19 cellular contexts compared by ENCODE assay signal in the genomic region with DNA sequence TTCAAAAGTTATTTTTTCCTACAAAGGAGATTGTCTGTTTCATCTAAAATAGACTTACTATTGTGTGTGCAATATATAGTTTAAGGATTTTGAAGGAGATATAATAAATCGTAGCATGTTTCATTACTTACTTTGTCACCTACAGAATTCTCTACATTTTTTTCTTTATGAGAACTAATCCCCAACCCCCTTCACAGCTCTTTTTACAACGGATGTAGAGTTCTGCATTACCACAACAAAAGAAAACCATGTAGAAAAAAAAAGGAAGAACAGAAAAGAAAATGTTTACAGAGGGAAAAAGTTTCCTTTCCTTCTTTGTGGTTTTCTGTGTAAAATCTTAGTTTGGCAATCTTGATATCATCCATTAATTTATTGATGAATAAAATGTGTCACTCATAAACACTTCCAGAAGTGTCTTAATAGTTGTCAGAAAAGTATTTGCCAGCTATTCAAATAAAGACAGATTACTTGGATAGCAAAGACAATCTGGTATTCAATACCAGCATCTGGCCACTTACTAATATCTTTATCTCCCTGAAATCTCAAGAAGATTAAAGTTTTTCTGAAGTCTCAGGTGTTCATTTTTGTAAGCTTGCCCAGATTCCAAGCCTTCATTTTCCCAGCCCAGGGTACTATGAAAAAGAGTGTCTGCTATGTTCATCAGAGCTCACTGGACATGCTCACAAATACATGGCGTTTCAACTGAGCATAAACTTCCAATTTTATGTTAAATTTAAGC.
DNase-seq lines count a peak whose midpoint lies in the region; ATAC-seq, FAIRE-seq and TF ChIP-seq lines count a peak whose summit lies in the region.
"Had no signal": no experiment of that assay in that cellular context is flagged by ENCODE, and none has a peak within 500 bp of the region (broad histone marks: within the 10 kb centered on the region; RNA-seq: fewer than 3 reads in every experiment).

No MANE protein-coding gene starts in this region.

- no peaks in the 10 kb centered on the region for H3K79me2 ChIP-seq in H9 (ENCODE audit: insufficient read depth, low read length)
- no peaks in the 10 kb centered on the region for H3K79me2 ChIP-seq in endothelial cell of umbilical vein (ENCODE audit: control insufficient read depth, insufficient read depth, low read length)

- peaks cover 0 to 9% (median 0%) of the 10 kb centered on the region in 3 experiments; a peak in 1 of 7 replicates for H3K36me3 Mint-ChIP-seq in H9 (ENCODE audit: insufficient read depth in 1 of 3, low read depth in 3 of 3)
- H3K36me3 Mint-ChIP-seq: CD8-positive, alpha-beta T cell had no signal

- peak overlapping the region in 1 of 2 experiments; percentile 33; a peak in 3 of 5 replicates for H3K4me3 Mint-ChIP-seq in H9
- H3K4me3 Mint-ChIP-seq: CD8-positive, alpha-beta T cell had no signal

- H3K4me3 ChIP-seq in endothelial cell of umbilical vein (replicated peaks in 1 of 3; ENCODE audit: insufficient read depth in 1 of 3, low read depth in 1 of 3, low read length in 3 of 3) = no peak overlapping the region
- no peak overlapping the region for H3K4me3 ChIP-seq in small intestine (ENCODE audit: low read depth in 1 of 2, low read length in 2 of 2)
- H3K4me3 ChIP-seq: BLaER1, SJSA1 had no signal

- no peaks in the 10 kb centered on the region; the same call in 1 of the 2 replicates for H3K4me1 ChIP-seq in H9 (ENCODE audit: insufficient read depth, low read length)
- H3K4me1 ChIP-seq in endothelial cell of umbilical vein (ENCODE audit: control insufficient read depth, extremely low read depth, insufficient read depth, low read length) = no peaks in the 10 kb centered on the region
- H3K4me1 ChIP-seq in small intestine (ENCODE audit: control insufficient read depth in 2 of 2, insufficient read depth in 1 of 2, low read depth in 1 of 2, low read length in 1 of 2) = no peaks in the 10 kb centered on the region
- H3K4me1 ChIP-seq: SJSA1 had no signal

- H2BK15ac ChIP-seq in H9 (ENCODE audit: low read depth, low read length) = no peak overlapping the region

- no peak overlapping the region for H2BK120ac ChIP-seq in H9 (ENCODE audit: low read depth, low read length, poor library complexity, severe bottlenecking)

- dilution Hi-C loops in endothelial cell of umbilical vein (cut with MboI; ENCODE audit: extremely low pct_ligation_motif_present, low sequenced_read_pairs) = no loop called here

- WGBS in H9 (ENCODE audit: extremely low coverage, insufficient read length, low lambda C conversion rate) = no CpG with 5 or more reads among the region's 3 CpGs
- WGBS in small intestine, 3 donors = 36 to 38% (median 38%) methylated on average over 3 of the region's 3 CpGs

- no peak overlapping the region for H3K18ac ChIP-seq in H9 (ENCODE audit: insufficient read length, low read depth, low read length)

- no peak overlapping the region for H4K91ac ChIP-seq in H9 (ENCODE audit: insufficient read length, low read depth, low read length)

- H3K79me1 ChIP-seq in H9 (ENCODE audit: insufficient read depth, low read depth, low read length, poor library complexity, severe bottlenecking) = no peaks in the 10 kb centered on the region

- H3K36me3 ChIP-seq in endothelial cell of umbilical vein (ENCODE audit: control insufficient read depth in 2 of 2, extremely low read depth in 1 of 2, insufficient read depth in 2 of 2, low read length in 2 of 2) = no peaks in the 10 kb centered on the region
- no peaks in the 10 kb centered on the region for H3K36me3 ChIP-seq in small intestine (ENCODE audit: control insufficient read depth in 2 of 2, insufficient read depth in 2 of 2, low read length in 2 of 2)
- H3K36me3 ChIP-seq: BLaER1, SJSA1 had no signal

- H3K9me3 Mint-ChIP-seq in H9 = peaks cover 0 to 4% of the 10 kb centered on the region in 2 experiments; a peak in 3 of 5 replicates

- H3K4ac ChIP-seq in H9 (ENCODE audit: low read depth, low read length) = no peak overlapping the region

- no peak overlapping the region for H3K23ac ChIP-seq in H9 (ENCODE audit: insufficient read length, low read depth, low read length)

- no peak overlapping the region for H2BK12ac ChIP-seq in H9 (ENCODE audit: insufficient read length, low read depth, low read length)

- no peak overlapping the region for H3T11ph ChIP-seq in H9 (ENCODE audit: low read length)

- H2AFZ ChIP-seq in H9 (ENCODE audit: low read length) (no peak overlapping the region), endothelial cell of umbilical vein (ENCODE audit: low read depth, low read length) (no peak overlapping the region)

- H3K9me1 ChIP-seq in endothelial cell of umbilical vein (replicated peaks; ENCODE audit: control insufficient read depth, extremely low read depth, insufficient read depth, low read length) = no peaks in the 10 kb centered on the region

- H3K9ac ChIP-seq in H9 (ENCODE audit: extremely low read depth, insufficient read length, low read length) = no peak overlapping the region
- no peak overlapping the region for H3K9ac ChIP-seq in endothelial cell of umbilical vein (replicated peaks; ENCODE audit: extremely low read depth, insufficient read depth, low read length)
- H3K9ac ChIP-seq: BLaER1 had no signal

- H4K5ac ChIP-seq in H9 (ENCODE audit: insufficient read length, low read depth, low read length) = no peak overlapping the region

- H3K27ac ChIP-seq in H9 (ENCODE audit: insufficient read length, low read depth, low read length) (no peak overlapping the region), endothelial cell of umbilical vein (ENCODE audit: insufficient read depth, low read depth, low read length) (no peak overlapping the region), small intestine (ENCODE audit: low read depth in 1 of 2, low read length in 1 of 2) (no peak overlapping the region)
- H3K27ac ChIP-seq: BLaER1, SJSA1 had no signal

- TF ChIP-seq POLR2A in endothelial cell of umbilical vein (IDR thresholded peaks at IDR 0.05; ENCODE audit: low read depth, low read length) = no peak

- no peak overlapping the region for H3K56ac ChIP-seq in H9 (ENCODE audit: insufficient read length, low read depth, low read length)

- no peaks in the 10 kb centered on the region for H3K27me3 ChIP-seq in H9 (ENCODE audit: insufficient read depth, low read length)
- no peaks in the 10 kb centered on the region for H3K27me3 ChIP-seq in endothelial cell of umbilical vein (ENCODE audit: control insufficient read depth in 2 of 2, insufficient read depth in 2 of 2, low read length in 2 of 2)
- no peaks in the 10 kb centered on the region for H3K27me3 ChIP-seq in small intestine (ENCODE audit: control insufficient read depth in 2 of 2, insufficient read depth in 2 of 2, low read length in 2 of 2)
- H3K27me3 ChIP-seq: SJSA1 had no signal

- CTCF ChIA-PET in endothelial cell of umbilical vein (lab: Charles Lee) = no interaction called here

- DNase-seq in H9 (no peak), NCI-H524 treated with DMSO at 0.1 percent for 48 hours (lab: John Stamatoyannopoulos, UW) (peak; percentile 45), endothelial cell of umbilical vein (ENCODE audit: low read depth, low spot score) (no peak), small intestine (no peak), kidney glomerular epithelial cell (lab: John Stamatoyannopoulos, UW) (no peak), frontal cortex (ENCODE audit: low spot score in 2 of 2) (no peak), left colon (no peak)
- DNase-seq: CD8-positive, alpha-beta T cell; KG1; NCI-H1105 treated with DMSO at 0.1 percent for 48 hours; NCI-H1694 treated with DMSO at 0.1 percent for 48 hours; NCI-H2107; NCI-H2227 treated with DMSO at 0.1 percent for 48 hours; NCI-H510A treated with DMSO at 0.1 percent for 48 hours had no signal

- H3K4me2 ChIP-seq in H9 (ENCODE audit: insufficient read depth, insufficient read length, low read length) (no peak overlapping the region), endothelial cell of umbilical vein (ENCODE audit: insufficient read depth, low read length) (no peak overlapping the region)
- H3K4me2 ChIP-seq: BLaER1 had no signal

- no peak for TF ChIP-seq CTCF in H9 (conservative IDR thresholded peaks at IDR 0.05)
- no peak for TF ChIP-seq CTCF in endothelial cell of umbilical vein (IDR thresholded peaks at IDR 0.05; ENCODE audit: extremely low read depth in 1 of 2, insufficient read depth in 1 of 2, low read depth in 1 of 2, low read length in 2 of 2)

- intact Hi-C loops in endothelial cell of umbilical vein (cut with micrococcal nuclease) = no loop called here
- intact Hi-C loops in left colon (cut with DNase I, micrococcal nuclease) = no loop called here

- H3K9me3 ChIP-seq in H9 (ENCODE audit: control insufficient read depth, low read depth, low read length) = no peaks in the 10 kb centered on the region
- H3K9me3 ChIP-seq in endothelial cell of umbilical vein (replicated peaks; ENCODE audit: control insufficient read depth, insufficient read depth, low read length) = no peaks in the 10 kb centered on the region
- peaks cover 1% of the 10 kb centered on the region for H3K9me3 ChIP-seq in small intestine (ENCODE audit: control insufficient read depth, low read depth)
- H3K9me3 ChIP-seq: BLaER1, SJSA1 had no signal

- peaks cover 34 to 42% of the 10 kb centered on the region in 2 experiments for H3K4me1 Mint-ChIP-seq in H9

- POLR2A ChIA-PET in endothelial cell of umbilical vein (lab: Charles Lee) = no interaction called here

- H4K20me1 ChIP-seq in H9 (ENCODE audit: control insufficient read depth, insufficient read depth, insufficient read length) (no peaks in the 10 kb centered on the region), endothelial cell of umbilical vein (replicated peaks; ENCODE audit: control insufficient read depth, extremely low read depth, insufficient read depth, low read length) (no peaks in the 10 kb centered on the region)
- H4K20me1 ChIP-seq: BLaER1 had no signal

- H3K14ac ChIP-seq in H9 (ENCODE audit: insufficient read depth, low read length) = no peak overlapping the region

- H3K27me3 Mint-ChIP-seq in H9 (ENCODE audit: low read depth) = no peaks in the 10 kb centered on the region

- no peak for ATAC-seq in left colon
- ATAC-seq: CD8-positive, alpha-beta T cell; HCT116; HepG2; Panc1 had no signal

- peak overlapping the region in 2 of 3 experiments; percentile 27 to 61; a peak in 3 of 7 replicates for H3K27ac Mint-ChIP-seq in H9
- H3K27ac Mint-ChIP-seq: CD8-positive, alpha-beta T cell had no signal

- no TSS peak for BruUV-seq in endothelial cell of umbilical vein (replicated peaks; lab: Mats Ljungman, UMichigan)

- no peak overlapping the region for H2BK5ac ChIP-seq in H9 (ENCODE audit: insufficient read length, low read length)

- FAIRE-seq in endothelial cell of umbilical vein (lab: Jason Lieb, UNC) (peak; percentile 49), small intestine (lab: Jason Lieb, UNC) (peak; percentile 26), frontal cortex (lab: Jason Lieb, UNC) (no peak)
- FAIRE-seq: HepG2 had no signal

- H3K23me2 ChIP-seq in H9 (ENCODE audit: insufficient read length, low read depth, low read length, poor library complexity, severe bottlenecking) = no peaks in the 10 kb centered on the region

- no peak overlapping the region for H2AK5ac ChIP-seq in H9 (ENCODE audit: insufficient read length, low read length)

- no peak overlapping the region for H4K8ac ChIP-seq in H9 (replicated peaks; ENCODE audit: insufficient read length, low read depth, low read length)

- H2BK20ac ChIP-seq in H9 (ENCODE audit: low read depth, low read length, poor library complexity, severe bottlenecking) = no peak overlapping the region
